In genomic region chr12:27821259-27821973, GRCh38 we compare ENCODE assay signal across 7 cellular contexts. TPM values are rescaled to one million over a fixed set of nuclear protein-coding genes. Genes with fewer than 3 reads are reported as not detected.
DNase-seq lines count a peak whose midpoint lies in the region; ATAC-seq and TF ChIP-seq lines count a peak whose summit lies in the region.

No MANE protein-coding gene starts in this region.

- H3K36me3 Mint-ChIP-seq in osteocyte (ENCODE audit: unreplicated experiment) = no peaks in the 10 kb centered on the region

- H3K4me3 ChIP-seq in fibroblast of villous mesenchyme (ENCODE audit: low read depth, low read length) = no peak overlapping the region

- H3K27ac Mint-ChIP-seq in osteocyte (ENCODE audit: unreplicated experiment) = no peak overlapping the region

- peaks cover 5% of the 10 kb centered on the region for H3K4me1 Mint-ChIP-seq in osteocyte (ENCODE audit: unreplicated experiment)

- no peak overlapping the region for H3K4me3 Mint-ChIP-seq in osteocyte (ENCODE audit: unreplicated experiment)

- H3K27me3 Mint-ChIP-seq in osteocyte (ENCODE audit: unreplicated experiment) = peaks cover 9% of the 10 kb centered on the region

- peak; percentile 81 for TF ChIP-seq CTCF in fibroblast of villous mesenchyme (IDR thresholded peaks at IDR 0.05; ENCODE audit: insufficient read depth, low read depth, low read length)
- peak; percentile 77 for TF ChIP-seq CTCF in osteocyte (IDR thresholded peaks at IDR 0.05)

- DNase-seq in GM04503 (ENCODE audit: low read depth) (peak; percentile 37), NOMO-1 (lab: John Stamatoyannopoulos, UW; ENCODE audit: unreplicated experiment in 2 of 2) (peak; percentile 31 to 61), fibroblast of villous mesenchyme (ENCODE audit: low read depth) (peak; percentile 76), osteocyte (ENCODE audit: extremely low spot score, unreplicated experiment) (no peak), 8988T (no peak)
- DNase-seq in activated T-cell treated with anti-CD3 and anti-CD28 coated beads, Interleukin-2, amount 50 U/mL, for 48 hours = peak; percentile 40 to 49

- no peaks in the 10 kb centered on the region for H3K9me3 Mint-ChIP-seq in osteocyte (ENCODE audit: unreplicated experiment)

- ATAC-seq in HG03442 (IDR thresholded peaks at IDR 0.05; ENCODE audit: unreplicated experiment) = peak; percentile 17

RNA-seq across cellular contexts. Expression of gene MANSC4, which starts 41.4 kb away (rescaled TPM):
- not detected in 2 replicates for total RNA-seq in fibroblast of villous mesenchyme
- total RNA-seq in osteocyte = not detected in 2 replicates

RNA-seq across cellular contexts. Expression of gene KLHL42, which starts 41.4 kb away (rescaled TPM):
- total RNA-seq in fibroblast of villous mesenchyme = 36.1 and 44.5 TPM in 2 replicates
- total RNA-seq in osteocyte = 29.2 TPM in 2 replicates

Comparison
In these comparisons a context has a peak if more than half of its experiments do, and no peak if none do; other contexts are left out.
1. DNase-seq: peak in GM04503 (single experiment), NOMO-1 (2 of 2), activated T-cell treated with anti-CD3 and anti-CD28 coated beads, Interleukin-2, amount 50 U/mL, for 48 hours (2 of 2) and fibroblast of villous mesenchyme (single experiment); none in osteocyte (single experiment) and 8988T (single experiment).